Comparison of ENCODE assay signal across 1 cellular context in the genomic region with DNA sequence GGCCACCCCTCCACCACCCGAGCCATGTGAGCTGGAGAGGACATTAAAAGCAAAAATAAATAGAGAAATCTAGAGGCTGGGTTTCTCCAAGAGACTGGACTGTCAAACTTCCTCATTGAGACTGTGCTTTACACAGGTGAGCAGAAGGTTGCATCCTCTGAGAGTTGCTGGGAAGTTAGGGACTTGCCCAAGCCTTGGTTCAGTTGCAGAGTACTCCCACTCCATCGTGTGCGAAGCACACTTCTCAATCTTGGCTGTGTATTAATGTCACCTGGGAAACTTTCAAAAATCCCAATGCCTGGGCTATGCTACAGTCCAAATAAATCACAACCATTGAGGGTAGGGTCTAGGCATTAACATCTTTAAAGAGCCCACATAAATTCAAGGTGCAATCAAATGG.
A peak's percentile ranks its signal among the peaks of the same experiment; 100 is the strongest.
TF ChIP-seq lines count a peak whose summit lies in the region.

No MANE protein-coding gene starts in this region.

TF ChIP-seq in GM12878, 131 proteins besides CTCF, POLR2A, EP300 and RAD21 (continued from another document):
- TF ChIP-seq, protein P1, sequence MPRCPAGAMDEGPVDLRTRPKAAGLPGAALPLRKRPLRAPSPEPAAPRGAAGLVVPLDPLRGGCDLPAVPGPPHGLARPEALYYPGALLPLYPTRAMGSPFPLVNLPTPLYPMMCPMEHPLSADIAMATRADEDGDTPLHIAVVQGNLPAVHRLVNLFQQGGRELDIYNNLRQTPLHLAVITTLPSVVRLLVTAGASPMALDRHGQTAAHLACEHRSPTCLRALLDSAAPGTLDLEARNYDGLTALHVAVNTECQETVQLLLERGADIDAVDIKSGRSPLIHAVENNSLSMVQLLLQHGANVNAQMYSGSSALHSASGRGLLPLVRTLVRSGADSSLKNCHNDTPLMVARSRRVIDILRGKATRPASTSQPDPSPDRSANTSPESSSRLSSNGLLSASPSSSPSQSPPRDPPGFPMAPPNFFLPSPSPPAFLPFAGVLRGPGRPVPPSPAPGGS (IDR thresholded peaks at IDR 0.05; ENCODE audit: borderline replicate concordance, insufficient read depth, low read depth, low read length, poor library complexity, severe bottlenecking) = peak; percentile 67
- TF ChIP-seq CHD1 (IDR thresholded peaks at IDR 0.05; ENCODE audit: low read depth, low read length) (no peak), SP1 (IDR thresholded peaks at IDR 0.05; ENCODE audit: low read depth, low read length) (peak; percentile 23), EED (IDR thresholded peaks at IDR 0.05; ENCODE audit: low read depth) (peak; percentile 65), SREBF1 (IDR thresholded peaks at IDR 0.05; ENCODE audit: low read length) (no peak), IKZF1 (conservative IDR thresholded peaks at IDR 0.05) (peak; percentile 65), PAX5 (IDR thresholded peaks at IDR 0.05; ENCODE audit: borderline replicate concordance, low read depth, low read length) (peak; percentile 68; the same call in 1 of the 2 replicates), MYC (IDR thresholded peaks at IDR 0.05; ENCODE audit: insufficient read depth, insufficient read length, insufficient replicate concordance, low read length, severe bottlenecking) (no peak), BHLHE40 (IDR thresholded peaks at IDR 0.05; ENCODE audit: borderline replicate concordance in 1 of 2, low read depth in 2 of 2, low read length in 1 of 2) (peak; percentile 80 to 83), TAF1 (IDR thresholded peaks at IDR 0.05; ENCODE audit: borderline replicate concordance, low read depth, low read length) (0 out of 2 replicates have a peak, but pooled peaks have one; percentile 36), IKZF2 (IDR thresholded peaks at IDR 0.05) (peak in 1 of 2 experiments; percentile 34; a peak in 1 of 4 replicates), RUNX3 (IDR thresholded peaks at IDR 0.05; ENCODE audit: low read length) (peak; percentile 58), FOXM1 (IDR thresholded peaks at IDR 0.05; ENCODE audit: low read depth, low read length) (peak; percentile 96), NFIC (IDR thresholded peaks at IDR 0.05; ENCODE audit: low read depth, low read length) (peak; percentile 85), NRF1 (conservative IDR thresholded peaks at IDR 0.05; ENCODE audit: low read depth, low read length) (no peak), TCF3 (IDR thresholded peaks at IDR 0.05; ENCODE audit: borderline replicate concordance, insufficient read depth, low read depth, low read length) (no peak), BMI1 (IDR thresholded peaks at IDR 0.05; ENCODE audit: borderline replicate concordance) (peak; percentile 29; the same call in 1 of the 2 replicates), ZBED1 (IDR thresholded peaks at IDR 0.05; ENCODE audit: borderline replicate concordance) (no peak; the same call in 1 of the 2 replicates)
- TF ChIP-seq, protein P2, sequence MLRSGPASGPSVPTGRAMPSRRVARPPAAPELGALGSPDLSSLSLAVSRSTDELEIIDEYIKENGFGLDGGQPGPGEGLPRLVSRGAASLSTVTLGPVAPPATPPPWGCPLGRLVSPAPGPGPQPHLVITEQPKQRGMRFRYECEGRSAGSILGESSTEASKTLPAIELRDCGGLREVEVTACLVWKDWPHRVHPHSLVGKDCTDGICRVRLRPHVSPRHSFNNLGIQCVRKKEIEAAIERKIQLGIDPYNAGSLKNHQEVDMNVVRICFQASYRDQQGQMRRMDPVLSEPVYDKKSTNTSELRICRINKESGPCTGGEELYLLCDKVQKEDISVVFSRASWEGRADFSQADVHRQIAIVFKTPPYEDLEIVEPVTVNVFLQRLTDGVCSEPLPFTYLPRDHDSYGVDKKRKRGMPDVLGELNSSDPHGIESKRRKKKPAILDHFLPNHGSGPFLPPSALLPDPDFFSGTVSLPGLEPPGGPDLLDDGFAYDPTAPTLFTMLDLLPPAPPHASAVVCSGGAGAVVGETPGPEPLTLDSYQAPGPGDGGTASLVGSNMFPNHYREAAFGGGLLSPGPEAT (IDR thresholded peaks at IDR 0.05; ENCODE audit: low read depth) = peak; percentile 92
- TF ChIP-seq, protein P3, sequence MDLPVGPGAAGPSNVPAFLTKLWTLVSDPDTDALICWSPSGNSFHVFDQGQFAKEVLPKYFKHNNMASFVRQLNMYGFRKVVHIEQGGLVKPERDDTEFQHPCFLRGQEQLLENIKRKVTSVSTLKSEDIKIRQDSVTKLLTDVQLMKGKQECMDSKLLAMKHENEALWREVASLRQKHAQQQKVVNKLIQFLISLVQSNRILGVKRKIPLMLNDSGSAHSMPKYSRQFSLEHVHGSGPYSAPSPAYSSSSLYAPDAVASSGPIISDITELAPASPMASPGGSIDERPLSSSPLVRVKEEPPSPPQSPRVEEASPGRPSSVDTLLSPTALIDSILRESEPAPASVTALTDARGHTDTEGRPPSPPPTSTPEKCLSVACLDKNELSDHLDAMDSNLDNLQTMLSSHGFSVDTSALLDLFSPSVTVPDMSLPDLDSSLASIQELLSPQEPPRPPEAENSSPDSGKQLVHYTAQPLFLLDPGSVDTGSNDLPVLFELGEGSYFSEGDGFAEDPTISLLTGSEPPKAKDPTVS (IDR thresholded peaks at IDR 0.05; ENCODE audit: low read depth, low read length) = no peak
- TF ChIP-seq, protein P4, sequence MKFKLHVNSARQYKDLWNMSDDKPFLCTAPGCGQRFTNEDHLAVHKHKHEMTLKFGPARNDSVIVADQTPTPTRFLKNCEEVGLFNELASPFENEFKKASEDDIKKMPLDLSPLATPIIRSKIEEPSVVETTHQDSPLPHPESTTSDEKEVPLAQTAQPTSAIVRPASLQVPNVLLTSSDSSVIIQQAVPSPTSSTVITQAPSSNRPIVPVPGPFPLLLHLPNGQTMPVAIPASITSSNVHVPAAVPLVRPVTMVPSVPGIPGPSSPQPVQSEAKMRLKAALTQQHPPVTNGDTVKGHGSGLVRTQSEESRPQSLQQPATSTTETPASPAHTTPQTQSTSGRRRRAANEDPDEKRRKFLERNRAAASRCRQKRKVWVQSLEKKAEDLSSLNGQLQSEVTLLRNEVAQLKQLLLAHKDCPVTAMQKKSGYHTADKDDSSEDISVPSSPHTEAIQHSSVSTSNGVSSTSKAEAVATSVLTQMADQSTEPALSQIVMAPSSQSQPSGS (IDR thresholded peaks at IDR 0.05; ENCODE audit: low read length) = peak; percentile 78
